Comparison of ENCODE assay signal across 11 cellular contexts in genomic region chr2:177331446-177331997, GRCh38.
DNase-seq lines count a peak whose midpoint lies in the region; ATAC-seq and TF ChIP-seq lines count a peak whose summit lies in the region.
"Had no signal": no experiment of that assay in that cellular context is flagged by ENCODE, and none has a peak within 500 bp of the region (broad histone marks: within the 10 kb centered on the region; RNA-seq: fewer than 3 reads in every experiment).

No MANE protein-coding gene starts in this region.

- no peak for TF ChIP-seq POLR2A in suprapubic skin (IDR thresholded peaks at IDR 0.05)

- TF ChIP-seq CTCF in KMS-11 (conservative IDR thresholded peaks at IDR 0.05; ENCODE audit: low read depth, low read length), result no peak
- no peak for TF ChIP-seq CTCF in suprapubic skin (IDR thresholded peaks at IDR 0.05)

- 84% methylated on average over 8 of the region's 8 CpGs for WGBS in suprapubic skin

- peak overlapping the region in 5 of 9 donors; percentile 8 to 64 (median 59) for H3K27ac Mint-ChIP-seq in naive thymus-derived CD4-positive, alpha-beta T cell

- H3K36me3 ChIP-seq in KMS-11 (ENCODE audit: insufficient read depth), result no peaks in the 10 kb centered on the region
- H3K36me3 ChIP-seq in naive thymus-derived CD4-positive, alpha-beta T cell (ENCODE audit: control insufficient read depth in 2 of 3, insufficient read depth in 3 of 3, low read length in 3 of 3), result no peaks in the 10 kb centered on the region
- no peaks in the 10 kb centered on the region for H3K36me3 ChIP-seq in HAP-1 (replicated peaks)
- no peaks in the 10 kb centered on the region for H3K36me3 ChIP-seq in suprapubic skin
- H3K36me3 ChIP-seq: BLaER1, colonic mucosa, ovary had no signal

- no peaks in the 10 kb centered on the region for H3K79me2 ChIP-seq in KMS-11 (ENCODE audit: insufficient read depth, low read depth)

- H3K9me3 Mint-ChIP-seq in naive thymus-derived CD4-positive, alpha-beta T cell, result peaks cover 0 to 6% (median 0%) of the 10 kb centered on the region in 11 donors

- CTCF ChIA-PET in naive thymus-derived CD4-positive, alpha-beta T cell (lab: Charles Lee), result interaction anchor here (0.6 to 3.8 kb wide), 3 partner anchors 38 to 166 kb away, joined by 3 to 33 read pairs (median 14); partner anchors contain the start of gene NFE2L2

- H3K4me2 ChIP-seq in KMS-11, result 0 out of 2 replicates have a peak overlapping the region, but pooled peaks have one; percentile 20
- H3K4me2 ChIP-seq: BLaER1 had no signal

- H3K4me3 ChIP-seq in KMS-11 (IDR thresholded peaks at IDR 0.05; ENCODE audit: insufficient read depth, low read depth, low read length) (no peak overlapping the region), HAP-1 (no peak overlapping the region), suprapubic skin (no peak overlapping the region)
- H3K4me3 ChIP-seq in naive thymus-derived CD4-positive, alpha-beta T cell (ENCODE audit: low read length), result no peak overlapping the region
- H3K4me3 ChIP-seq: BLaER1, colonic mucosa, ovary had no signal

- no peaks in the 10 kb centered on the region for H3K27me3 ChIP-seq in KMS-11 (ENCODE audit: insufficient read depth, low read depth)
- no peaks in the 10 kb centered on the region for H3K27me3 ChIP-seq in naive thymus-derived CD4-positive, alpha-beta T cell (ENCODE audit: control insufficient read depth in 2 of 2, insufficient read depth in 2 of 2, low read length in 2 of 2)
- H3K27me3 ChIP-seq in HAP-1 (ENCODE audit: low read depth), result 0 out of 2 replicates have a peak, but pooled peaks cover 2% of the 10 kb centered on the region
- no peaks in the 10 kb centered on the region for H3K27me3 ChIP-seq in suprapubic skin
- H3K27me3 ChIP-seq: BLaER1, colonic mucosa, ovary had no signal

- in situ Hi-C loops in HAP-1 (cut with MboI; ENCODE audit: low sequenced_read_pairs), result loop anchor here (5.0 to 10.0 kb wide), 4 partner anchors 67 to 431 kb away; partner anchors contain the start of gene NFE2L2

- no peak for TF ChIP-seq EP300 in suprapubic skin (IDR thresholded peaks at IDR 0.05)

- intact Hi-C loops in naive thymus-derived CD4-positive, alpha-beta T cell (cut with micrococcal nuclease), result loop anchor here in 1 of 2 donors (10.0 kb wide), 2 partner anchors 223 to 1207 kb away; partner anchors contain the start of genes HOXD8 and HOXD9

- H4K20me1 ChIP-seq in KMS-11 (ENCODE audit: insufficient read depth), result no peaks in the 10 kb centered on the region
- H4K20me1 ChIP-seq: BLaER1 had no signal

- H3K4me1 ChIP-seq in KMS-11 (ENCODE audit: low read depth, poor library complexity, severe bottlenecking), result peaks cover 13% of the 10 kb centered on the region
- peaks cover 0 to 23% of the 10 kb centered on the region in 2 donors for H3K4me1 ChIP-seq in naive thymus-derived CD4-positive, alpha-beta T cell (ENCODE audit: control insufficient read depth in 2 of 2, insufficient read depth in 2 of 2, low read length in 2 of 2)
- H3K4me1 ChIP-seq in HAP-1, result peaks cover 4% of the 10 kb centered on the region; the same call in 1 of the 2 replicates
- H3K4me1 ChIP-seq in suprapubic skin, result peaks cover 13% of the 10 kb centered on the region
- H3K4me1 ChIP-seq: BLaER1, colonic mucosa had no signal

- no peak overlapping the region for H3K9ac ChIP-seq in KMS-11
- H3K9ac ChIP-seq: BLaER1 had no signal

- H3K27ac ChIP-seq in KMS-11, result no peak overlapping the region
- peak overlapping the region; percentile 66 for H3K27ac ChIP-seq in cingulate gyrus (ENCODE audit: low read depth, low read length)
- H3K27ac ChIP-seq in naive thymus-derived CD4-positive, alpha-beta T cell (ENCODE audit: low read depth, low read length), result no peak overlapping the region
- H3K27ac ChIP-seq in suprapubic skin, result no peak overlapping the region
- H3K27ac ChIP-seq: BLaER1, colonic mucosa had no signal

- no peaks in the 10 kb centered on the region for H3K27me3 Mint-ChIP-seq in naive thymus-derived CD4-positive, alpha-beta T cell

- H2AFZ ChIP-seq in KMS-11 (ENCODE audit: low read depth), result no peak overlapping the region

- no peak for ATAC-seq in naive thymus-derived CD4-positive, alpha-beta T cell

- POLR2A ChIA-PET in naive thymus-derived CD4-positive, alpha-beta T cell (lab: Charles Lee), result interaction anchor here (0.6 to 7.1 kb wide), 4 partner anchors 21 to 67 kb away, joined by 3 to 85 read pairs (median 10); partner anchors contain the start of gene NFE2L2

- DNase-seq in naive thymus-derived CD4-positive, alpha-beta T cell, result no peak
- DNase-seq in superior temporal gyrus (ENCODE audit: extremely low spot score) (peak; percentile 27), epidermal melanocyte (ENCODE audit: insufficient read length, low spot score) (no peak), GM19238 (ENCODE audit: insufficient read length, low spot score) (no peak), HAP-1 (ENCODE audit: low spot score in 2 of 2) (no peak), suprapubic skin (ENCODE audit: low spot score in 2 of 2) (no peak)

- H3K4me1 Mint-ChIP-seq in naive thymus-derived CD4-positive, alpha-beta T cell, result peaks cover 4 to 33% (median 15%) of the 10 kb centered on the region in 7 donors

- H3K36me3 Mint-ChIP-seq in naive thymus-derived CD4-positive, alpha-beta T cell, result peaks cover 0 to 8% (median 3%) of the 10 kb centered on the region in 5 donors

- no peaks in the 10 kb centered on the region for H3K9me3 ChIP-seq in naive thymus-derived CD4-positive, alpha-beta T cell (ENCODE audit: control insufficient read depth in 2 of 3, low read length in 3 of 3)
- no peaks in the 10 kb centered on the region for H3K9me3 ChIP-seq in HAP-1
- H3K9me3 ChIP-seq in suprapubic skin, result no peaks in the 10 kb centered on the region
- H3K9me3 ChIP-seq: BLaER1, colonic mucosa, ovary had no signal

- H3K4me3 Mint-ChIP-seq in naive thymus-derived CD4-positive, alpha-beta T cell, result no peak overlapping the region
